21 cellular contexts compared by ENCODE assay signal in the genomic region with DNA sequence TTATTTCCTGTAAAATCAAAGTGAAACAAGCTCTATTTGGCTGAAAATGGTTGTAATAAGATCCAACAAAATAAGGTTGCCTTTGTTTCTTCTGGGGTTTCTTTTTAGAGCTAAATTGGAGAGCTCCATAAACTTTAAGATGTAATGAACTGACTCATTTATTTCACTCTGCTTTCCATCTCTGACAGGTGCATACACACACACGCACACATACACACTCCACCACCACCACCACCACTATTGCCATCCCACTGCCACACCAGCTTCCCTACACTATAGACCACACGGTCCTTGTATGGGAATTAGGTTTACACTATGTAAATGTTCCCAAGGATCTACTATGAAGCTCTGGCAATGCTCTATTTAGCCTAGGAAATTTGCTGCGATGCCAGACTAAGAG.
"Had no signal": no experiment of that assay in that cellular context is flagged by ENCODE, and none has a peak within 500 bp of the region (broad histone marks: within the 10 kb centered on the region; RNA-seq: fewer than 3 reads in every experiment).

No MANE protein-coding gene starts in this region.

- H3K36me3 ChIP-seq: heart left ventricle, pancreas, stomach, suprapubic skin, transverse colon, WERI-Rb-1 had no signal

- H3K27ac ChIP-seq: pancreas, psoas muscle, stomach, suprapubic skin, WERI-Rb-1 had no signal

- H3K9me3 ChIP-seq: heart left ventricle, pancreas, psoas muscle, stomach, suprapubic skin, transverse colon had no signal

- H3K4me1 Mint-ChIP-seq: memory B cell, nephron progenitor cell had no signal

- H3K4me1 ChIP-seq: pancreas, psoas muscle, stomach, transverse colon had no signal

- DNase-seq: activated CD4-positive, alpha-beta T cell treated with anti-CD3 and anti-CD28 coated beads, Interleukin-2, amount 50 U/mL, for 48 hours; activated CD4-positive, CD25-positive, alpha-beta regulatory T cell treated with anti-CD3 and anti-CD28 coated beads, Interleukin-2, amount 50 U/mL, for 72 hours; activated gamma-delta T cell; aorta; effector CD4-positive, alpha-beta T cell; heart left ventricle; left colon; nephron progenitor cell; pancreas; psoas muscle; right cardiac atrium; stimulated activated CD4-positive, alpha-beta T cell treated with anti-CD3 and anti-CD28 coated beads, Interleukin-12 subunit alpha, Interleukin-12 subunit beta, amount 100 ng/mL, for 4 hours; stimulated activated CD4-positive, alpha-beta T cell treated with anti-CD3 and anti-CD28 coated beads, Interleukin-4, amount 100 ng/mL, for 4 hours; stomach; transverse colon; WERI-Rb-1 had no signal

- H3K4me3 ChIP-seq: heart left ventricle, pancreas, psoas muscle, stomach, suprapubic skin, transverse colon had no signal

- H3K27ac Mint-ChIP-seq: dendritic cell treated with granulocyte-macrophage colony-stimulating factor and Interleukin-4, amounts not matched to agents 40 ng/mL and 50 ng/mL, for 4 days; memory B cell; nephron progenitor cell had no signal

- H3K9me3 Mint-ChIP-seq: dendritic cell treated with granulocyte-macrophage colony-stimulating factor and Interleukin-4, amounts not matched to agents 40 ng/mL and 50 ng/mL, for 4 days; memory B cell; nephron progenitor cell had no signal

- ATAC-seq: heart left ventricle, left colon, pancreas, psoas muscle, right cardiac atrium, SK-N-SH treated with all-trans-retinoic acid at 6 μM for 48 hours had no signal

- H3K36me3 Mint-ChIP-seq: brain, memory B cell had no signal

- H3K4me3 Mint-ChIP-seq: brain; dendritic cell treated with granulocyte-macrophage colony-stimulating factor and Interleukin-4, amounts not matched to agents 40 ng/mL and 50 ng/mL, for 4 days; memory B cell; nephron progenitor cell had no signal

- H3K27me3 ChIP-seq: pancreas, stomach, suprapubic skin, transverse colon had no signal

- H3K27me3 Mint-ChIP-seq: brain, memory B cell had no signal
